25 cellular contexts compared by ENCODE assay signal in the genomic region with DNA sequence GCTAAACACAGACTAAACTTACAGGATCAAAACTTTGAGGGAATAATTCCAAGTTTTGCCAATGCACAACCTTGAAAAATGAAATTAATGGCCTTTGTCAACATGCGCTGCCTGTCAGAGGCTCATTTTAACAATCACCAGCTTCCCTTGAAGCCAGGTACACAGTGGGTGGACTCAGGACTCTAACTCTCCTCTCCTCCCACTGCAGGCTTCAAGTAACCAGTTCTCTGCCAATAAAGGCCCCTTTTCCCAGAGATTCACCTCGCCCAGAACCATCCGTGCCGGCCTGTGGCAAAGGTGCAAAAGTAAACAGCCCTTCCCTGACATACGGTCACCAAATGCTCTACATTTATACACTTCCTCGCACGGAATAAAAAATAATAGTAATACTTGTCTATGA. TPM values are rescaled to one million over a fixed set of nuclear protein-coding genes. Genes with fewer than 3 reads are reported as not detected.
DNase-seq lines count a peak whose midpoint lies in the region; ATAC-seq lines count a peak whose summit lies in the region.
"Had no signal": no experiment of that assay in that cellular context is flagged by ENCODE, and none has a peak within 500 bp of the region (broad histone marks: within the 10 kb centered on the region; RNA-seq: fewer than 3 reads in every experiment).

No MANE protein-coding gene starts in this region.

- ATAC-seq in left colon: peak; percentile 48
- peak; percentile 29 for ATAC-seq in stimulated activated naive CD8-positive, alpha-beta T cell treated with anti-CD3 and anti-CD28 coated beads, Interleukin-15, Interleukin-2, amounts not matched to agents 100 U/mL and 50 U/mL, for 24 hours
- ATAC-seq in HG02759 (IDR thresholded peaks at IDR 0.05; ENCODE audit: unreplicated experiment): no peak
- no peak for ATAC-seq in GM21526 (IDR thresholded peaks at IDR 0.05; ENCODE audit: low FRiP score, unreplicated experiment)
- ATAC-seq: CD8-positive, alpha-beta T cell; HCT116; Panc1 had no signal

- in situ Hi-C loops in G401 (cut with HindIII; ENCODE audit: low sequenced_read_pairs): no loop called here

- intact Hi-C loops in left colon (cut with DNase I, micrococcal nuclease): no loop called here

- peak; percentile 65 for DNase-seq in HT-29 (ENCODE audit: low spot score)
- peak; percentile 22 for DNase-seq in SW480 (ENCODE audit: low spot score)
- DNase-seq in left colon: peak; percentile 48 to 64
- DNase-seq in stimulated activated naive CD8-positive, alpha-beta T cell treated with anti-CD3 and anti-CD28 coated beads, Interleukin-15, Interleukin-2, amounts not matched to agents 100 U/mL and 50 U/mL, for 24 hours: no peak
- DNase-seq in G401 (ENCODE audit: low spot score): no peak
- DNase-seq: ACHN, C1 segment of cervical spinal cord, DND-41, GOT3, MG63, NCI-H1048, NCI-H1436, NCI-H1930, NCI-H2227 treated with DMSO at 0.1 percent for 48 hours, NCI-H510A treated with DMSO at 0.1 percent for 48 hours, NCI-H748 treated with DMSO at 0.1 percent for 48 hours, SIG-M5, SK-N-SH had no signal

RNA-seq across cellular contexts. Expression of gene FBP2, which starts 18.4 kb away (rescaled TPM):
- not detected in 2 replicates for total RNA-seq in HT-29 (2014; rRNA removed; shearing (Covaris generic))
- not detected for total RNA-seq in left colon
- total RNA-seq in G401 (2014; rRNA removed; shearing (Covaris generic)): 0.14 TPM in 1 of 2 replicates, not detected in the other
- total RNA-seq: CD8-positive, alpha-beta T cell; K562; LHCN-M2 had no signal

RNA-seq across cellular contexts. Expression of gene FBP1, which starts 27.2 kb away (rescaled TPM):
- total RNA-seq in HT-29 (2014; rRNA removed; shearing (Covaris generic)): 53.5 and 63.3 TPM in 2 replicates
- total RNA-seq in left colon: 10 to 100 TPM; 53.4 to 71.6 TPM
- 0.49 and 1.3 TPM in 2 replicates for total RNA-seq in G401 (2014; rRNA removed; shearing (Covaris generic))
- total RNA-seq: LHCN-M2 had no signal

RNA-seq across cellular contexts. Expression of gene PCAT7, which starts 57.2 kb away (rescaled TPM):
- 1.3 and 1.4 TPM in 2 replicates for total RNA-seq in HT-29 (2014; rRNA removed; shearing (Covaris generic))
- total RNA-seq in left colon: 1 to 10 TPM; 1.9 to 3.4 TPM
- total RNA-seq in G401 (2014; rRNA removed; shearing (Covaris generic)): 11.6 and 19.3 TPM in 2 replicates
- total RNA-seq: CD8-positive, alpha-beta T cell; LHCN-M2 had no signal

Comparison
In these comparisons a context has a peak if more than half of its experiments do, and no peak if none do; other contexts are left out.
1. DNase-seq: peak in HT-29 (single experiment), SW480 (single experiment) and left colon (2 of 2); none in stimulated activated naive CD8-positive, alpha-beta T cell treated with anti-CD3 and anti-CD28 coated beads, Interleukin-15, Interleukin-2, amounts not matched to agents 100 U/mL and 50 U/mL, for 24 hours (single experiment) and G401 (single experiment).
2. ATAC-seq: peak in left colon (single experiment) and stimulated activated naive CD8-positive, alpha-beta T cell treated with anti-CD3 and anti-CD28 coated beads, Interleukin-15, Interleukin-2, amounts not matched to agents 100 U/mL and 50 U/mL, for 24 hours (single experiment); none in HG02759 (single experiment) and GM21526 (single experiment).
3. RNA of gene FBP1, which starts 27.2 kb away (total RNA-seq): 53.4 to 71.6 TPM in left colon and 53.5 to 63.3 TPM in HT-29; 0.49 to 1.3 TPM in G401; every median in the first group is over 10 times any median in the second.